In genomic region chr6:82057846-82058554, GRCh38 we compare ENCODE assay signal across 11 cellular contexts.
DNase-seq lines count a peak whose midpoint lies in the region; ATAC-seq lines count a peak whose summit lies in the region.
"Had no signal": no experiment of that assay in that cellular context is flagged by ENCODE, and none has a peak within 500 bp of the region (broad histone marks: within the 10 kb centered on the region; RNA-seq: fewer than 3 reads in every experiment).

No MANE protein-coding gene starts in this region.

- H3K27me3 ChIP-seq in neuronal stem cell (ENCODE audit: control insufficient read depth in 3 of 3, insufficient read depth in 3 of 3, low read depth in 1 of 3, low read length in 3 of 3), result no peaks in the 10 kb centered on the region

- H4K8ac ChIP-seq in neuronal stem cell (ENCODE audit: low read depth, low read length), result no peak overlapping the region

- no peak overlapping the region for H3K4me2 ChIP-seq in neuronal stem cell (ENCODE audit: insufficient read depth, low read length, poor library complexity, severe bottlenecking)

- H3K36me3 ChIP-seq in neuronal stem cell (replicated peaks in 1 of 2; ENCODE audit: control insufficient read depth in 2 of 2, insufficient read depth in 2 of 2, low read length in 2 of 2), result no peaks in the 10 kb centered on the region

- H4K91ac ChIP-seq in neuronal stem cell (ENCODE audit: low read depth, low read length, poor library complexity), result no peak overlapping the region

- H2BK15ac ChIP-seq in neuronal stem cell (ENCODE audit: low read length), result no peak overlapping the region

- H3K4me3 ChIP-seq in neuronal stem cell (ENCODE audit: low read length in 2 of 2), result no peak overlapping the region

- no peak overlapping the region for H3K9ac ChIP-seq in neuronal stem cell (ENCODE audit: low read depth, low read length, poor library complexity)

- H3K18ac ChIP-seq in neuronal stem cell (ENCODE audit: low read length), result no peak overlapping the region

- intact Hi-C loops in left cardiac atrium (cut with DNase I), result no loop called here

- H2BK12ac ChIP-seq in neuronal stem cell (ENCODE audit: low read length), result no peak overlapping the region

- peak; percentile 52 for DNase-seq in AG08395 (ENCODE audit: low spot score)
- peak; percentile 34 for DNase-seq in NCI-H1048 (lab: John Stamatoyannopoulos, UW)
- DNase-seq in amniotic epithelial cell (ENCODE audit: low read depth), result peak; percentile 25
- no peak for DNase-seq in left cardiac atrium
- DNase-seq in stimulated activated CD4-positive, alpha-beta T cell treated with anti-CD3 and anti-CD28 coated beads, Interleukin-4, amount 100 ng/mL, for 4 hours, result no peak
- DNase-seq in neuronal stem cell (ENCODE audit: low spot score), result no peak
- DNase-seq in NCI-H2107 treated with DMSO at 0.1 percent for 48 hours (lab: John Stamatoyannopoulos, UW; ENCODE audit: unreplicated experiment), result no peak
- no peak for DNase-seq in stimulated activated CD4-positive, alpha-beta T cell treated with anti-CD3 and anti-CD28 coated beads, Interleukin-1b, Interleukin-23, amount 100 ng/mL, for 48 hours
- DNase-seq: effector memory CD8-positive, alpha-beta T cell; NK-92 treated with Interleukin-12 subunit alpha and Interleukin-12 subunit beta, amount 100 ng/mL, for 24 hours had no signal

- no peak overlapping the region for H2AFZ ChIP-seq in neuronal stem cell (ENCODE audit: low read length)

- no peaks in the 10 kb centered on the region for H3K79me1 ChIP-seq in neuronal stem cell (ENCODE audit: low read depth, low read length)

- no peak overlapping the region for H2AK5ac ChIP-seq in neuronal stem cell (ENCODE audit: low read depth, low read length)

- no peak overlapping the region for H3K14ac ChIP-seq in neuronal stem cell (ENCODE audit: low read length)

- H2BK5ac ChIP-seq in neuronal stem cell (ENCODE audit: low read length), result no peak overlapping the region

- no CpG with 5 or more reads among the region's 5 CpGs for WGBS in neuronal stem cell (ENCODE audit: extremely low coverage in 2 of 2, insufficient read length in 2 of 2, insufficient replicate concordance in 1 of 2), 2 donors

- ATAC-seq in left cardiac atrium, result peak; percentile 59 to 65
- ATAC-seq: activated T-helper 17 cell treated with anti-CD3 and anti-CD28 coated beads, Interleukin-2, amount 50 U/mL, for 72 hours; effector memory CD8-positive, alpha-beta T cell had no signal

- H3K9me3 ChIP-seq in neuronal stem cell (replicated peaks in 1 of 2; ENCODE audit: control insufficient read depth in 2 of 2, insufficient read depth in 1 of 2, low read depth in 1 of 2, low read length in 2 of 2), result no peaks in the 10 kb centered on the region

- no peaks in the 10 kb centered on the region for H3K4me1 ChIP-seq in neuronal stem cell (ENCODE audit: control insufficient read depth in 2 of 2, insufficient read depth in 1 of 2, low read depth in 1 of 2, low read length in 2 of 2)

- no peak overlapping the region for H3K27ac ChIP-seq in neuronal stem cell (replicated peaks; ENCODE audit: low read length)

- no peak overlapping the region for H3K23ac ChIP-seq in neuronal stem cell (ENCODE audit: low read depth, low read length, poor library complexity)

- no peak overlapping the region for H2BK120ac ChIP-seq in neuronal stem cell (ENCODE audit: low read depth, low read length)

- no peak overlapping the region for H3K4ac ChIP-seq in neuronal stem cell (ENCODE audit: low read length)

Comparison
In these comparisons a context has a peak if more than half of its experiments do, and no peak if none do; other contexts are left out.
1. DNase-seq: peak in AG08395 (single experiment), NCI-H1048 (single experiment) and amniotic epithelial cell (single experiment); none in left cardiac atrium (single experiment), stimulated activated CD4-positive, alpha-beta T cell treated with anti-CD3 and anti-CD28 coated beads, Interleukin-4, amount 100 ng/mL, for 4 hours (0 of 2), neuronal stem cell (single experiment), NCI-H2107 treated with DMSO at 0.1 percent for 48 hours (single experiment) and stimulated activated CD4-positive, alpha-beta T cell treated with anti-CD3 and anti-CD28 coated beads, Interleukin-1b, Interleukin-23, amount 100 ng/mL, for 48 hours (single experiment).